ENCODE assay signal across 17 cellular contexts in the genomic region with DNA sequence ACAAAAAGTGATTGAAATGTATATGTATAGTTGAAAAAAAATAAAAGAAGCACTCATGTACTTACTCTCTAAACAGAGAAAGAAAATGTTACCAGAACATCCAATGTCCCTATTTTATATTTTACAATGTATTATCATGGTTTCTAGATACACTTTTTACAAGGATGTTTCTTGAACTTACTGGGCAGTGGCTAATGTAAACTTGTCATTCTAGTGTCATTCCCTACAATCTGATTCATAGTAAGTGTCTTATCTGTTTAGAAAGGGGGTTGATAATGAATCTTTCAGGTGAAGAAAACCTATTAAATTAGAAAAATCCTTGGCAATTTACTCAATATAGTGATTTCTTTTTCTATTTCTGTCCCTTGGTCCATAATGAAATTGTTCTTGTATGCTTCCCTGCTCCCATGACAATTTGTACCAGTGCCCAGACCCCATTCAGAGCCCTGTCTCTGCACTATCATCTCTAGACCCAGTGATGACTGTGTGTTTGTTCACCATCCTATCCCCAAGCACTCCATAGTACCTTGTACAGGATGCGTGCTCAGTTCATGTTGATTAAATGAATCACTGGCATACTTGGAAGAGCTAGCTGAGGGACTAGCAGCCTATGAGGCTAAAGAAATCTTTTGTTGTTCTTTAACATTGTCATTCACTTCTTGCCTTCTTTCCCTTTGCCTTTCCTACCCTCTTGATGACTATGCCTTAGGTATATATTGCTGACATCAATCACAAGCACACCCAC.
DNase-seq lines count a peak whose midpoint lies in the region; FAIRE-seq and TF ChIP-seq lines count a peak whose summit lies in the region.
"Had no signal": no experiment of that assay in that cellular context is flagged by ENCODE, and none has a peak within 500 bp of the region (broad histone marks: within the 10 kb centered on the region; RNA-seq: fewer than 3 reads in every experiment).

No MANE protein-coding gene starts in this region.

- DNase-seq in AG10803 (ENCODE audit: low read depth) (peak; percentile 72), M059J (ENCODE audit: low read depth) (peak; percentile 86), mammary epithelial cell (peak; percentile 93), kidney glomerular epithelial cell (lab: John Stamatoyannopoulos, UW) (peak; percentile 78), NCI-H2029 treated with DMSO at 0.1 percent for 48 hours (lab: John Stamatoyannopoulos, UW) (no peak), D721Med (ENCODE audit: insufficient read length, low spot score) (no peak)
- DNase-seq in activated CD4-positive, alpha-beta memory T cell treated with anti-CD3 and anti-CD28 coated beads for 36 hours, result no peak
- no peak for DNase-seq in CD8-positive, alpha-beta memory T cell
- DNase-seq: activated naive CD8-positive, alpha-beta T cell treated with anti-CD3 and anti-CD28 coated beads for 36 hours; left colon; NCI-H1436; NCI-H524 treated with DMSO at 0.1 percent for 48 hours; retina; SHP77 treated with DMSO at 0.1 percent for 48 hours; stimulated activated CD4-positive, alpha-beta T cell treated with anti-CD3 and anti-CD28 coated beads, Interleukin-4, amount 100 ng/mL, for 24 hours; stimulated activated naive B cell treated with anti-CD40 and anti-IgM and Interleukin-4, amounts not matched to agents 10 μg/mL and 1 μg/mL and 100 μg/mL, for 72 hours had no signal

- intact Hi-C loops in mammary epithelial cell (cut with micrococcal nuclease), result no loop called here
- intact Hi-C loops in activated CD4-positive, alpha-beta memory T cell treated with anti-CD3 and anti-CD28 coated beads for 36 hours (cut with micrococcal nuclease), result no loop called here

- in situ Hi-C loops in mammary epithelial cell (cut with MboI; ENCODE audit: low sequenced_read_pairs in 2 of 2), result no loop called here

- H3K36me3 Mint-ChIP-seq in activated CD4-positive, alpha-beta memory T cell treated with anti-CD3 and anti-CD28 coated beads for 36 hours, result no peaks in the 10 kb centered on the region
- peaks cover 0 to 2% (median 0%) of the 10 kb centered on the region in 3 donors for H3K36me3 Mint-ChIP-seq in CD8-positive, alpha-beta memory T cell
- H3K36me3 Mint-ChIP-seq: stimulated activated naive B cell treated with anti-CD40 and anti-IgM and Interleukin-4, amounts not matched to agents 10 μg/mL and 1 μg/mL and 100 μg/mL, for 72 hours had no signal

- no peaks in the 10 kb centered on the region for H3K9me3 ChIP-seq in mammary epithelial cell (replicated peaks; ENCODE audit: insufficient read depth, low read length)
- H3K9me3 ChIP-seq in CD8-positive, alpha-beta memory T cell (ENCODE audit: low read length), result no peaks in the 10 kb centered on the region

- H3K27me3 ChIP-seq in mammary epithelial cell (ENCODE audit: insufficient read depth, low read length), result no peaks in the 10 kb centered on the region
- no peaks in the 10 kb centered on the region for H3K27me3 ChIP-seq in CD8-positive, alpha-beta memory T cell (ENCODE audit: insufficient read depth, low read length, poor library complexity, severe bottlenecking)

- no TSS peak for BruUV-seq in mammary epithelial cell (replicated peaks; lab: Mats Ljungman, UMichigan)

- TF ChIP-seq CTCF in AG10803 (conservative IDR thresholded peaks at IDR 0.05; ENCODE audit: low read length), result no peak
- TF ChIP-seq CTCF in mammary epithelial cell (conservative IDR thresholded peaks at IDR 0.05 in 1 of 2, IDR thresholded peaks at IDR 0.05 in 1 of 2; ENCODE audit: extremely low read depth in 1 of 2, insufficient read depth in 1 of 2, low read depth in 1 of 2, low read length in 2 of 2), result no peak
- no peak for TF ChIP-seq CTCF in D721Med (IDR thresholded peaks at IDR 0.05; ENCODE audit: insufficient read depth, missing control alignments)

- H3K9me3 Mint-ChIP-seq in activated CD4-positive, alpha-beta memory T cell treated with anti-CD3 and anti-CD28 coated beads for 36 hours, result no peaks in the 10 kb centered on the region
- H3K9me3 Mint-ChIP-seq in CD8-positive, alpha-beta memory T cell, result peaks cover 0 to 2% (median 0%) of the 10 kb centered on the region in 5 donors
- H3K9me3 Mint-ChIP-seq: activated naive CD8-positive, alpha-beta T cell treated with anti-CD3 and anti-CD28 coated beads for 36 hours; stimulated activated naive B cell treated with anti-CD40 and anti-IgM and Interleukin-4, amounts not matched to agents 10 μg/mL and 1 μg/mL and 100 μg/mL, for 72 hours had no signal

- no peak overlapping the region for H3K4me3 Mint-ChIP-seq in activated CD4-positive, alpha-beta memory T cell treated with anti-CD3 and anti-CD28 coated beads for 36 hours
- no peak overlapping the region for H3K4me3 Mint-ChIP-seq in CD8-positive, alpha-beta memory T cell
- H3K4me3 Mint-ChIP-seq: activated naive CD8-positive, alpha-beta T cell treated with anti-CD3 and anti-CD28 coated beads for 36 hours; stimulated activated naive B cell treated with anti-CD40 and anti-IgM and Interleukin-4, amounts not matched to agents 10 μg/mL and 1 μg/mL and 100 μg/mL, for 72 hours had no signal

- H2AFZ ChIP-seq in mammary epithelial cell (ENCODE audit: low read depth, low read length), result no peak overlapping the region

- WGBS in mammary epithelial cell (ENCODE audit: low coverage, missing lambda C conversion rate), result 0% methylated on average over 1 of the region's 1 CpG

- no peak overlapping the region for H3K9ac ChIP-seq in mammary epithelial cell (ENCODE audit: insufficient read depth, low read length)

- peak overlapping the region; percentile 19 for H3K4me2 ChIP-seq in mammary epithelial cell (ENCODE audit: insufficient read depth, low read depth, low read length)

- no peaks in the 10 kb centered on the region for H3K79me2 ChIP-seq in mammary epithelial cell (ENCODE audit: insufficient read depth, low read length)

- H4K20me1 ChIP-seq in mammary epithelial cell (ENCODE audit: insufficient read depth, low read length), result no peaks in the 10 kb centered on the region

- H3K4me1 Mint-ChIP-seq in activated CD4-positive, alpha-beta memory T cell treated with anti-CD3 and anti-CD28 coated beads for 36 hours (ENCODE audit: low read depth), result no peaks in the 10 kb centered on the region
- H3K4me1 Mint-ChIP-seq in CD8-positive, alpha-beta memory T cell, result no peaks in the 10 kb centered on the region
- H3K4me1 Mint-ChIP-seq: stimulated activated naive B cell treated with anti-CD40 and anti-IgM and Interleukin-4, amounts not matched to agents 10 μg/mL and 1 μg/mL and 100 μg/mL, for 72 hours had no signal

- H3K27ac Mint-ChIP-seq in activated CD4-positive, alpha-beta memory T cell treated with anti-CD3 and anti-CD28 coated beads for 36 hours, result no peak overlapping the region
- no peak overlapping the region for H3K27ac Mint-ChIP-seq in CD8-positive, alpha-beta memory T cell
- H3K27ac Mint-ChIP-seq: activated naive CD8-positive, alpha-beta T cell treated with anti-CD3 and anti-CD28 coated beads for 36 hours; stimulated activated naive B cell treated with anti-CD40 and anti-IgM and Interleukin-4, amounts not matched to agents 10 μg/mL and 1 μg/mL and 100 μg/mL, for 72 hours had no signal

- no peak for FAIRE-seq in D721Med (lab: Jason Lieb, UNC)
- FAIRE-seq: TTC549 had no signal

- POLR2A ChIA-PET in activated CD4-positive, alpha-beta memory T cell treated with anti-CD3 and anti-CD28 coated beads for 36 hours (lab: Charles Lee), result no interaction called here
- POLR2A ChIA-PET in CD8-positive, alpha-beta memory T cell (lab: Charles Lee), result no interaction called here

- CTCF ChIA-PET in mammary epithelial cell (lab: Charles Lee; ENCODE audit: low non-redundant PET), result interaction anchor here (0.6 to 0.8 kb wide), 2 partner anchors 24 to 229 kb away, joined by 3 to 5 read pairs; no protein-coding TSS in a partner anchor
- CTCF ChIA-PET in activated CD4-positive, alpha-beta memory T cell treated with anti-CD3 and anti-CD28 coated beads for 36 hours (lab: Charles Lee), result no interaction called here
- CTCF ChIA-PET in CD8-positive, alpha-beta memory T cell (lab: Charles Lee), result no interaction called here

- peak overlapping the region; percentile 20 for H3K27ac ChIP-seq in mammary epithelial cell (ENCODE audit: insufficient read depth, low read depth, low read length)
- H3K27ac ChIP-seq in CD8-positive, alpha-beta memory T cell (ENCODE audit: low read depth, low read length), result no peak overlapping the region

- peaks cover 13% of the 10 kb centered on the region for H3K4me1 ChIP-seq in mammary epithelial cell (ENCODE audit: insufficient read depth, low read length)
- no peaks in the 10 kb centered on the region for H3K4me1 ChIP-seq in CD8-positive, alpha-beta memory T cell (ENCODE audit: insufficient read depth, low read length)

- no peak overlapping the region for H3K4me3 ChIP-seq in AG10803 (ENCODE audit: low read length)
- no peak overlapping the region for H3K4me3 ChIP-seq in mammary epithelial cell (replicated peaks in 1 of 3; ENCODE audit: insufficient read depth in 1 of 3, low read depth in 2 of 3, low read length in 3 of 3)
- no peak overlapping the region for H3K4me3 ChIP-seq in CD8-positive, alpha-beta memory T cell (ENCODE audit: low read length)

- H3K36me3 ChIP-seq in mammary epithelial cell (ENCODE audit: insufficient read depth, low read length), result no peaks in the 10 kb centered on the region
- no peaks in the 10 kb centered on the region for H3K36me3 ChIP-seq in CD8-positive, alpha-beta memory T cell (ENCODE audit: insufficient read depth, low read length)

- dilution Hi-C loops in mammary epithelial cell (cut with HindIII; ENCODE audit: low sequenced_read_pairs), result no loop called here

- H3K27me3 Mint-ChIP-seq in activated CD4-positive, alpha-beta memory T cell treated with anti-CD3 and anti-CD28 coated beads for 36 hours, result peaks cover 12% of the 10 kb centered on the region
- H3K27me3 Mint-ChIP-seq in CD8-positive, alpha-beta memory T cell, result peaks cover 8 to 42% of the 10 kb centered on the region in 2 donors

Comparison
In these comparisons a context has a peak if more than half of its experiments do, and no peak if none do; other contexts are left out.
1. DNase-seq: peak in AG10803 (single experiment), M059J (single experiment), mammary epithelial cell (single experiment) and kidney glomerular epithelial cell (single experiment); none in activated CD4-positive, alpha-beta memory T cell treated with anti-CD3 and anti-CD28 coated beads for 36 hours (single experiment), CD8-positive, alpha-beta memory T cell (0 of 5), NCI-H2029 treated with DMSO at 0.1 percent for 48 hours (single experiment) and D721Med (single experiment).